ENCODE assay signal across 26 cellular contexts in the genomic region with DNA sequence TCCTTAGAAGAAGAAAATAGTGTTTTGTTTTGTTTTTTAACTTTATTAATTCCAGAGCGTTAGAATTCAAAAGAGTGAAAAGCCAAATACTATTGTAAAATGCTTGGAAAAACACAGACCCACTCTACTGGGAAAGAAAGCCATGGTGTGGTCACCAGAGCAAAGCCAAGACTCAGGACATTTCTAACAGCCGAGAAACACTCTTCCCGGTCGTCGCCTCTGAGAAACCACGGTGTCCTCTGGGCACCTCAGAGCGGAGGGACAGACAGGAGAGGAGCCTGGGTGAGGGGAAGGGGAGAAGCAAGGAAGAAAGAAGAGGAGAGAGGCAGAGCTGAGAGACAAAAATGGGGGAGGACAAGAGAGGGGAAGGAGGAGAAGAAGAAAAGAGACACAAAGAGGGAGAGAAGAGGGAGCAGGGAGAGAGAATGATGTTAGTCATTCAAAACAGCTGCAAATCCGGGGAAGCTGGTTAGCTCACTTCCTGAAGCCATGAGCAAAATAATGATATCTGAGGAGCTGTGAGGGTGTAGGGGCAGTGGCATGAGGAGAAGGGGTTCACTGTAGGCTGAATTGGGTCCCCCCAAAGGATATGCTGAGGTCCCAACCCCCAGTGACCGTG. TPM values are rescaled to one million over a fixed set of nuclear protein-coding genes. Genes with fewer than 3 reads are reported as not detected.
DNase-seq lines count a peak whose midpoint lies in the region; ATAC-seq lines count a peak whose summit lies in the region.
"Had no signal": no experiment of that assay in that cellular context is flagged by ENCODE, and none has a peak within 500 bp of the region (broad histone marks: within the 10 kb centered on the region; RNA-seq: fewer than 3 reads in every experiment).

No MANE protein-coding gene starts in this region.

- DNase-seq in HT1080 (ENCODE audit: low read depth) (peak; percentile 43), myocyte (ENCODE audit: low read depth) (peak; percentile 52), middle frontal gyrus (ENCODE audit: extremely low spot score, low spot score) (no peak)
- DNase-seq in central memory CD8-positive, alpha-beta T cell (ENCODE audit: low spot score in 2 of 2), result no peak
- DNase-seq in stimulated activated effector memory CD8-positive, alpha-beta T cell treated with anti-CD3 and anti-CD28 coated beads, Interleukin-12 subunit alpha, Interleukin-12 subunit beta, amount 100 ng/mL, for 72 hours (ENCODE audit: low spot score in 2 of 2), result no peak
- DNase-seq: activated CD4-positive, alpha-beta T cell treated with anti-CD3 and anti-CD28 coated beads, Interleukin-2, amount 50 U/mL, for 1 hour; activated naive CD8-positive, alpha-beta T cell treated with anti-CD3 and anti-CD28 coated beads for 36 hours; Calu3; cerebellar nuclear complex; erythroblast; foreskin keratinocyte; heart right ventricle; KG1; left cardiac atrium; NCI-H1436; NCI-H2107; NCI-H446 treated with DMSO at 0.1 percent for 48 hours; OCI-M1; substantia nigra; uterus had no signal

- H3K4me1 Mint-ChIP-seq in central memory CD8-positive, alpha-beta T cell, result no peaks in the 10 kb centered on the region
- H3K4me1 Mint-ChIP-seq in stimulated activated effector memory CD8-positive, alpha-beta T cell treated with anti-CD3 and anti-CD28 coated beads, Interleukin-12 subunit alpha, Interleukin-12 subunit beta, amount 100 ng/mL, for 72 hours, result no peaks in the 10 kb centered on the region
- H3K4me1 Mint-ChIP-seq: activated naive CD8-positive, alpha-beta T cell treated with anti-CD3 and anti-CD28 coated beads for 36 hours; memory B cell had no signal

- H3K36me3 Mint-ChIP-seq in central memory CD8-positive, alpha-beta T cell (ENCODE audit: insufficient read depth), result no peaks in the 10 kb centered on the region
- H3K36me3 Mint-ChIP-seq in stimulated activated effector memory CD8-positive, alpha-beta T cell treated with anti-CD3 and anti-CD28 coated beads, Interleukin-12 subunit alpha, Interleukin-12 subunit beta, amount 100 ng/mL, for 72 hours, result no peaks in the 10 kb centered on the region
- H3K36me3 Mint-ChIP-seq: activated naive CD8-positive, alpha-beta T cell treated with anti-CD3 and anti-CD28 coated beads for 36 hours; memory B cell; naive thymus-derived CD8-positive, alpha-beta T cell had no signal

- peak overlapping the region; percentile 44 for H3K27ac Mint-ChIP-seq in central memory CD8-positive, alpha-beta T cell (ENCODE audit: low read depth)
- H3K27ac Mint-ChIP-seq in stimulated activated effector memory CD8-positive, alpha-beta T cell treated with anti-CD3 and anti-CD28 coated beads, Interleukin-12 subunit alpha, Interleukin-12 subunit beta, amount 100 ng/mL, for 72 hours, result peak overlapping the region; percentile 38
- H3K27ac Mint-ChIP-seq: activated naive CD8-positive, alpha-beta T cell treated with anti-CD3 and anti-CD28 coated beads for 36 hours; memory B cell had no signal

- ATAC-seq in central memory CD8-positive, alpha-beta T cell (replicated peaks; ENCODE audit: extremely low read depth, poor library complexity, severe bottlenecking), result no peak
- ATAC-seq in stimulated activated effector memory CD8-positive, alpha-beta T cell treated with anti-CD3 and anti-CD28 coated beads, Interleukin-12 subunit alpha, Interleukin-12 subunit beta, amount 100 ng/mL, for 72 hours, result no peak
- no peak for ATAC-seq in HG03439 (IDR thresholded peaks at IDR 0.05; ENCODE audit: unreplicated experiment)
- no peak for ATAC-seq in HG03175 (IDR thresholded peaks at IDR 0.05; ENCODE audit: unreplicated experiment)
- ATAC-seq: foreskin keratinocyte; heart right ventricle; left cardiac atrium; naive thymus-derived CD8-positive, alpha-beta T cell; right lobe of liver had no signal

- H3K4me3 Mint-ChIP-seq in central memory CD8-positive, alpha-beta T cell, result no peak overlapping the region
- no peak overlapping the region for H3K4me3 Mint-ChIP-seq in stimulated activated effector memory CD8-positive, alpha-beta T cell treated with anti-CD3 and anti-CD28 coated beads, Interleukin-12 subunit alpha, Interleukin-12 subunit beta, amount 100 ng/mL, for 72 hours
- H3K4me3 Mint-ChIP-seq: activated naive CD8-positive, alpha-beta T cell treated with anti-CD3 and anti-CD28 coated beads for 36 hours; memory B cell; naive thymus-derived CD8-positive, alpha-beta T cell had no signal

- no peaks in the 10 kb centered on the region for H3K27me3 Mint-ChIP-seq in central memory CD8-positive, alpha-beta T cell
- H3K27me3 Mint-ChIP-seq: activated naive CD8-positive, alpha-beta T cell treated with anti-CD3 and anti-CD28 coated beads for 36 hours had no signal

- H3K9me3 Mint-ChIP-seq in central memory CD8-positive, alpha-beta T cell, result no peaks in the 10 kb centered on the region
- no peaks in the 10 kb centered on the region for H3K9me3 Mint-ChIP-seq in stimulated activated effector memory CD8-positive, alpha-beta T cell treated with anti-CD3 and anti-CD28 coated beads, Interleukin-12 subunit alpha, Interleukin-12 subunit beta, amount 100 ng/mL, for 72 hours
- H3K9me3 Mint-ChIP-seq: activated naive CD8-positive, alpha-beta T cell treated with anti-CD3 and anti-CD28 coated beads for 36 hours; memory B cell; naive thymus-derived CD8-positive, alpha-beta T cell had no signal

RNA-seq across cellular contexts. Expression of gene DMRTB1, which starts 58.3 kb away (rescaled TPM):
- not detected in 2 replicates for total RNA-seq in HT1080 (2014; rRNA removed; shearing (Covaris generic))
- polyA plus RNA-seq in HT1080 (2015; cell fraction: cytosol; rRNA removed), result not detected in 2 replicates
- not detected in 2 replicates for polyA plus RNA-seq in HT1080 (2015; cell fraction: nucleus; rRNA removed)
- total RNA-seq in myocyte, result not detected in 2 replicates
- polyA plus RNA-seq in myocyte (2012), result not detected
- total RNA-seq: activated naive CD8-positive, alpha-beta T cell treated with anti-CD3 and anti-CD28 coated beads for 36 hours; Calu3; foreskin keratinocyte; heart right ventricle; left cardiac atrium; naive thymus-derived CD8-positive, alpha-beta T cell; right lobe of liver; uterus had no signal
- polyA plus RNA-seq: AG04450; foreskin keratinocyte; heart right ventricle; naive thymus-derived CD8-positive, alpha-beta T cell had no signal

Comparison
In these comparisons a context has a peak if more than half of its experiments do, and no peak if none do; other contexts are left out.
1. DNase-seq: peak in HT1080 (single experiment) and myocyte (single experiment); none in central memory CD8-positive, alpha-beta T cell (0 of 2), stimulated activated effector memory CD8-positive, alpha-beta T cell treated with anti-CD3 and anti-CD28 coated beads, Interleukin-12 subunit alpha, Interleukin-12 subunit beta, amount 100 ng/mL, for 72 hours (0 of 2) and middle frontal gyrus (single experiment).